ENCODE assay signal across 15 cellular contexts in the genomic region with DNA sequence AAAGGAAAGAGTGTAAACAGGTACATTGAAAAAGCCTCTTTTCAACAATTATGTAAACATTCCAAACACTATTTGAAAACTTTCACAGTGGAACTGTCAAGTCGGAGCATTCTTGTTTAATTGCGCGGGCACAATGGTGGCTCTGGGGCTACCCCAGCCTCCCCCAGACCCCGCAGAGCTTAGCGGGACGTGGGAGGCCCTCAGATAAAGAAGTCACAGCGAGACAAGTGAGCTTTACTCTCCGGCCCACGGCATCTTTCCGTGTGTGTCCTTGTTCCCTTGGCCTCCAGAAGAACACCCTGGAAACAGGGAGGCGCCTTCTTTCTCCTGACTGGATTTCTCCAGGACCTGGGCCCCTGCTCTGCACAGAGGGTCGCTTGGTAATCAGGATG.
A peak's percentile ranks its signal among the peaks of the same experiment; 100 is the strongest.
DNase-seq lines count a peak whose midpoint lies in the region; ATAC-seq, FAIRE-seq and TF ChIP-seq lines count a peak whose summit lies in the region.
"Had no signal": no experiment of that assay in that cellular context is flagged by ENCODE, and none has a peak within 500 bp of the region (broad histone marks: within the 10 kb centered on the region; RNA-seq: fewer than 3 reads in every experiment).

No MANE protein-coding gene starts in this region.

- H3K4me1 ChIP-seq in GM12878 (ENCODE audit: control insufficient read depth, insufficient read depth, low read length) = peaks cover 27% of the 10 kb centered on the region
- H3K4me1 ChIP-seq in left lung = peaks cover 0 to 24% of the 10 kb centered on the region in 2 donors
- peaks cover 0 to 37% (median 9%) of the 10 kb centered on the region in 6 donors for H3K4me1 ChIP-seq in spleen

- H2AFZ ChIP-seq in GM12878 (ENCODE audit: control insufficient read depth, low read depth, low read length) = peak overlapping the region; percentile 52

- RAD21 ChIA-PET in GM12878 (lab: Charles Lee; ENCODE audit: unreplicated experiment) = interaction anchor here (0.6 to 3.1 kb wide), 6 partner anchors 9 to 570 kb away, joined by 3 to 16 read pairs (median 4); no protein-coding TSS in a partner anchor

- peak; percentile 72 for FAIRE-seq in GM19239 (lab: Jason Lieb, UNC)
- no peak for FAIRE-seq in GM12878 (lab: Jason Lieb, UNC)

- DNase-seq in GM19239 (ENCODE audit: insufficient read length, low spot score) (no peak), GM12878 (ENCODE audit: low read depth, low spot score) (no peak), left lung (no peak), spleen (no peak), NCI-H345 treated with DMSO at 0.1 percent for 48 hours (lab: John Stamatoyannopoulos, UW; ENCODE audit: unreplicated experiment) (no peak), NCI-H2107 treated with DMSO at 0.1 percent for 48 hours (lab: John Stamatoyannopoulos, UW; ENCODE audit: unreplicated experiment) (no peak), cerebellum (ENCODE audit: low spot score) (no peak)
- DNase-seq: activated naive CD4-positive, alpha-beta T cell treated with anti-CD3 and anti-CD28 coated beads, Interleukin-2, amount 50 U/mL, for 16 hours; NCI-H1105; NCI-H510A; SW 1271; WERI-Rb-1 had no signal

- H3K27me3 ChIP-seq in GM12878 (replicated peaks in 1 of 2; ENCODE audit: control insufficient read depth in 2 of 2, insufficient read depth in 2 of 2, low read length in 1 of 2) (no peaks in the 10 kb centered on the region), left lung (peaks cover 0 to 46% of the 10 kb centered on the region in 2 donors), spleen (replicated peaks in 1 of 7) (peaks cover 0 to 49% (median 8%) of the 10 kb centered on the region in 7 donors)

- H3K27ac ChIP-seq in GM12878 (ENCODE audit: control insufficient read depth, insufficient read depth) = peak overlapping the region; percentile 100
- peak overlapping the region in 1 of 2 donors; percentile 5 for H3K27ac ChIP-seq in left lung
- H3K27ac ChIP-seq in spleen = peak overlapping the region; percentile 70 to 94 (median 84)
- H3K27ac ChIP-seq: BLaER1, WERI-Rb-1 had no signal

- no peaks in the 10 kb centered on the region for H3K36me3 ChIP-seq in GM12878 (ENCODE audit: control insufficient read depth in 2 of 2, insufficient read depth in 2 of 2, low read length in 1 of 2)
- no peaks in the 10 kb centered on the region for H3K36me3 ChIP-seq in left lung
- H3K36me3 ChIP-seq in spleen = no peaks in the 10 kb centered on the region
- H3K36me3 ChIP-seq: BLaER1, WERI-Rb-1 had no signal

- no peak for ATAC-seq in GM12878
- ATAC-seq in left lung = no peak
- no peak for ATAC-seq in HG03565 (IDR thresholded peaks at IDR 0.05; ENCODE audit: unreplicated experiment)
- ATAC-seq: Panc1 had no signal

- POLR2A ChIA-PET in GM12878 (lab: Charles Lee) = interaction anchor here (3.4 kb wide), 1 partner anchor 82 kb away, joined by 18 read pairs; no protein-coding TSS in a partner anchor

- H3K79me2 ChIP-seq in GM12878 (ENCODE audit: control insufficient read depth, insufficient read depth, low read length) = peaks cover 24% of the 10 kb centered on the region

- no TSS peak for BruUV-seq in GM12878 (replicated peaks; lab: Mats Ljungman, UMichigan)

- TF ChIP-seq CTCF in GM12878 (IDR thresholded peaks at IDR 0.05 in 2 of 3, conservative IDR thresholded peaks at IDR 0.05 in 1 of 3; ENCODE audit: control insufficient read depth in 2 of 3, extremely low read depth in 1 of 3, insufficient read depth in 1 of 3, low read depth in 3 of 3, low read length in 3 of 3) (no peak), left lung (IDR thresholded peaks at IDR 0.05) (no peak), spleen (IDR thresholded peaks at IDR 0.05 in 8 of 11, conservative IDR thresholded peaks at IDR 0.05 in 3 of 11) (no peak)

- 84% methylated on average over 10 of the region's 12 CpGs for WGBS in GM12878 (ENCODE audit: insufficient coverage, insufficient replicate concordance, low lambda C conversion rate, missing lambda C conversion rate)
- 46 to 62% (median 57%) methylated on average over 12 of the region's 12 CpGs for WGBS in spleen, 5 donors

- in situ Hi-C loops in GM12878 (cut with MboI) = no loop called here

- no peak for TF ChIP-seq RAD21 in GM12878 (IDR thresholded peaks at IDR 0.05; ENCODE audit: insufficient read depth, low read depth, low read length)

- H3K9me3 ChIP-seq in GM12878 (replicated peaks; ENCODE audit: control insufficient read depth, insufficient read depth, low read length) = peaks cover 8% of the 10 kb centered on the region; the same call in 1 of the 3 replicates
- H3K9me3 ChIP-seq in left lung = no peaks in the 10 kb centered on the region
- H3K9me3 ChIP-seq in spleen = peaks cover 0 to 20% (median 13%) of the 10 kb centered on the region in 8 donors

- peak overlapping the region; percentile 86 for H3K4me3 ChIP-seq in GM12878
- peak overlapping the region; percentile 3 to 25 for H3K4me3 ChIP-seq in left lung
- peak overlapping the region; percentile 4 to 65 (median 24) for H3K4me3 ChIP-seq in spleen
- H3K4me3 ChIP-seq: BLaER1 had no signal

- no peaks in the 10 kb centered on the region for H4K20me1 ChIP-seq in GM12878 (ENCODE audit: control insufficient read depth, insufficient read depth)
- H4K20me1 ChIP-seq: BLaER1 had no signal

- TF ChIP-seq POLR2A in GM12878 (IDR thresholded peaks at IDR 0.05; ENCODE audit: low read depth, low read length) = peak; percentile 45; the same call in 1 of the 2 replicates
- TF ChIP-seq POLR2A in spleen (IDR thresholded peaks at IDR 0.05) = no peak

- CTCF ChIA-PET in GM12878 (lab: Yijun Ruan, JAX) = interaction anchor here (1.7 to 4.7 kb wide), 3 partner anchors 14 to 405 kb away, joined by 3 to 21 read pairs (median 8); no protein-coding TSS in a partner anchor

- H3K9ac ChIP-seq in GM12878 (ENCODE audit: control insufficient read depth, insufficient read depth, low read length) = peak overlapping the region; percentile 99
- H3K9ac ChIP-seq: BLaER1 had no signal

- peak overlapping the region; percentile 89 for H3K4me2 ChIP-seq in GM12878 (ENCODE audit: control insufficient read depth, insufficient read depth)
- H3K4me2 ChIP-seq: BLaER1 had no signal

- SMC1A ChIA-PET in GM12878 (lab: Charles Lee; ENCODE audit: uncharacterized antibody, unreplicated experiment) = interaction anchor here (0.8 to 3.6 kb wide), 10 partner anchors 9 to 403 kb away, joined by 3 to 28 read pairs (median 6); no protein-coding TSS in a partner anchor

- intact Hi-C loops in GM12878 (cut with micrococcal nuclease; ENCODE audit: unreplicated experiment) (loop anchor here (5.0 to 10.0 kb wide), 2 partner anchors 111 to 302 kb away; no protein-coding TSS in a partner anchor), left lung (cut with DNase I) (no loop called here), spleen (cut with DNase I; ENCODE audit: low total_unique reads) (no loop called here)

- TF ChIP-seq EP300 in GM12878 (IDR thresholded peaks at IDR 0.05; ENCODE audit: borderline replicate concordance in 1 of 2, control insufficient read depth in 1 of 2, low read depth in 2 of 2, low read length in 2 of 2) = no peak

TF ChIP-seq in GM12878, 131 proteins besides CTCF, POLR2A, EP300 and RAD21:
- TF ChIP-seq POLR2AphosphoS5 (IDR thresholded peaks at IDR 0.05; ENCODE audit: low read length) (peak; percentile 38; the same call in 1 of the 2 replicates), IKZF2 (IDR thresholded peaks at IDR 0.05) (0 out of 4 replicates have a peak, but pooled peaks of 1 of the 2 experiments have one; percentile 7), CBFB (IDR thresholded peaks at IDR 0.05; ENCODE audit: low read depth) (no peak), CHD1 (IDR thresholded peaks at IDR 0.05; ENCODE audit: low read depth, low read length) (no peak)
TF ChIP-seq in GM12878: peak in this region for 2.

Comparison
In these comparisons a context has a peak if more than half of its experiments do, and no peak if none do; other contexts are left out.
1. H3K4me3 ChIP-seq: peak in every context shown above with its lines; median percentile 86 in GM12878; 24 in spleen; 14 in left lung.